Comparison of ENCODE assay signal across 19 cellular contexts in genomic region chr2:137165968-137166367, GRCh38.
DNase-seq lines count a peak whose midpoint lies in the region; FAIRE-seq and TF ChIP-seq lines count a peak whose summit lies in the region.
"Had no signal": no experiment of that assay in that cellular context is flagged by ENCODE, and none has a peak within 500 bp of the region (broad histone marks: within the 10 kb centered on the region; RNA-seq: fewer than 3 reads in every experiment).

No MANE protein-coding gene starts in this region.

- no peaks in the 10 kb centered on the region for H3K4me1 Mint-ChIP-seq in immature natural killer cell
- H3K4me1 Mint-ChIP-seq: CD4-positive, alpha-beta memory T cell; GM23338; H9 had no signal

- no peak overlapping the region for H3K4me3 Mint-ChIP-seq in immature natural killer cell
- H3K4me3 Mint-ChIP-seq: CD4-positive, alpha-beta memory T cell; GM23338; H9 had no signal

- H3K9me3 Mint-ChIP-seq in immature natural killer cell = peaks cover 6 to 29% (median 13%) of the 10 kb centered on the region in 6 donors
- H3K9me3 Mint-ChIP-seq: H9 had no signal

- H3K27me3 ChIP-seq in mammary epithelial cell (ENCODE audit: insufficient read depth, low read length) (no peaks in the 10 kb centered on the region), keratinocyte (ENCODE audit: control insufficient read depth, extremely low read depth, insufficient read depth, low read length) (no peaks in the 10 kb centered on the region)

- H3K79me2 ChIP-seq in mammary epithelial cell (ENCODE audit: insufficient read depth, low read length) (no peaks in the 10 kb centered on the region), keratinocyte (ENCODE audit: control insufficient read depth, insufficient read depth, low read length) (no peaks in the 10 kb centered on the region)

- H3K36me3 ChIP-seq in mammary epithelial cell (ENCODE audit: insufficient read depth, low read length) (no peaks in the 10 kb centered on the region), keratinocyte (ENCODE audit: control insufficient read depth in 2 of 2, extremely low read depth in 1 of 2, insufficient read depth in 2 of 2, low read length in 2 of 2) (no peaks in the 10 kb centered on the region)

- dilution Hi-C loops in mammary epithelial cell (cut with HindIII; ENCODE audit: low sequenced_read_pairs) = no loop called here
- dilution Hi-C loops in keratinocyte (cut with MboI; ENCODE audit: extremely low pct_ligation_motif_present, low sequenced_read_pairs) = no loop called here

- H3K9me3 ChIP-seq in mammary epithelial cell (replicated peaks; ENCODE audit: insufficient read depth, low read length) = no peaks in the 10 kb centered on the region
- H3K9me3 ChIP-seq in keratinocyte (ENCODE audit: control insufficient read depth, low read depth, low read length) = no peaks in the 10 kb centered on the region

- H3K27ac ChIP-seq in RWPE1 (no peak overlapping the region), mammary epithelial cell (ENCODE audit: insufficient read depth, low read depth, low read length) (no peak overlapping the region), epithelial cell of prostate (peak overlapping the region; percentile 18), keratinocyte (ENCODE audit: control insufficient read depth, insufficient read depth, low read length) (no peak overlapping the region)

- peaks cover 0 to 3% (median 0%) of the 10 kb centered on the region in 3 donors for H3K36me3 Mint-ChIP-seq in immature natural killer cell
- H3K36me3 Mint-ChIP-seq: CD4-positive, alpha-beta memory T cell had no signal

- H4K20me1 ChIP-seq in mammary epithelial cell (ENCODE audit: insufficient read depth, low read length) = no peaks in the 10 kb centered on the region
- no peaks in the 10 kb centered on the region for H4K20me1 ChIP-seq in keratinocyte (ENCODE audit: control insufficient read depth, extremely low read depth, insufficient read depth, low read length)

- 58% methylated on average over 4 of the region's 4 CpGs for WGBS in mammary epithelial cell (ENCODE audit: low coverage, missing lambda C conversion rate)

- no peak overlapping the region for H3K4me3 ChIP-seq in mammary epithelial cell (replicated peaks in 1 of 3; ENCODE audit: insufficient read depth in 1 of 3, low read depth in 2 of 3, low read length in 3 of 3)
- H3K4me3 ChIP-seq in keratinocyte (ENCODE audit: control insufficient read depth in 2 of 3, extremely low read depth in 1 of 3, insufficient read depth in 2 of 3, low read depth in 1 of 3, low read length in 3 of 3) = no peak overlapping the region
- H3K4me3 ChIP-seq: GM23338 had no signal

- FAIRE-seq in keratinocyte (lab: Jason Lieb, UNC) = peak; percentile 82
- FAIRE-seq: GM12891, GM18507 had no signal

- H3K9ac ChIP-seq in mammary epithelial cell (ENCODE audit: insufficient read depth, low read length) (no peak overlapping the region), keratinocyte (ENCODE audit: control insufficient read depth, extremely low read depth, insufficient read depth, low read length) (no peak overlapping the region)

- intact Hi-C loops in mammary epithelial cell (cut with micrococcal nuclease) = loop anchor here (5.0 to 10.0 kb wide), 2 partner anchors 86 to 299 kb away; no protein-coding TSS in a partner anchor

- in situ Hi-C loops in mammary epithelial cell (cut with MboI; ENCODE audit: low sequenced_read_pairs in 2 of 2) = no loop called here

- H3K27ac Mint-ChIP-seq in immature natural killer cell = no peak overlapping the region
- H3K27ac Mint-ChIP-seq: GM23338, H9 had no signal

- peak; percentile 34 for DNase-seq in RWPE1 (ENCODE audit: low spot score)
- peak; percentile 65 for DNase-seq in mammary epithelial cell
- DNase-seq in epithelial cell of prostate (ENCODE audit: low read depth, low spot score) = no peak
- peak; percentile 45 for DNase-seq in keratinocyte (ENCODE audit: low read depth, low spot score)
- no peak for DNase-seq in NCI-H2107 treated with DMSO at 0.1 percent for 48 hours (lab: John Stamatoyannopoulos, UW; ENCODE audit: unreplicated experiment)
- DNase-seq in activated naive CD4-positive, alpha-beta T cell treated with Interleukin-2 at 50 U/mL for 16 hours = no peak
- no peak for DNase-seq in activated CD4-positive, alpha-beta T cell treated with anti-CD3 and anti-CD28 coated beads for 4 hours
- DNase-seq in immature natural killer cell = no peak
- DNase-seq: C1 segment of cervical spinal cord; Calu3; CD4-positive, alpha-beta memory T cell; COR-L47; DMS53; DMS79 treated with DMSO at 0.1 percent for 48 hours; GF-D8; H9 had no signal

- H3K4me1 ChIP-seq in mammary epithelial cell (ENCODE audit: insufficient read depth, low read length) (peaks cover 31% of the 10 kb centered on the region), keratinocyte (ENCODE audit: control insufficient read depth, extremely low read depth, insufficient read depth, low read length) (peaks cover 34% of the 10 kb centered on the region)

- CTCF ChIA-PET in RWPE1 (lab: Yijun Ruan, JAX) (no interaction called here), mammary epithelial cell (lab: Charles Lee; ENCODE audit: low non-redundant PET) (no interaction called here)

- no peak for TF ChIP-seq CTCF in RWPE1 (conservative IDR thresholded peaks at IDR 0.05; ENCODE audit: low read depth)
- no peak for TF ChIP-seq CTCF in mammary epithelial cell (conservative IDR thresholded peaks at IDR 0.05 in 1 of 2, IDR thresholded peaks at IDR 0.05 in 1 of 2; ENCODE audit: extremely low read depth in 1 of 2, insufficient read depth in 1 of 2, low read depth in 1 of 2, low read length in 2 of 2)
- no peak for TF ChIP-seq CTCF in keratinocyte (optimal IDR thresholded peaks at IDR 0.05 in 1 of 3, IDR thresholded peaks at IDR 0.05 in 1 of 3, conservative IDR thresholded peaks at IDR 0.05 in 1 of 3; ENCODE audit: extremely low read depth in 1 of 3, insufficient read depth in 2 of 3, low read length in 3 of 3)

- H3K4me2 ChIP-seq in mammary epithelial cell (ENCODE audit: insufficient read depth, low read depth, low read length) (no peak overlapping the region), keratinocyte (ENCODE audit: control insufficient read depth, extremely low read depth, insufficient read depth, low read depth, low read length) (peak overlapping the region; percentile 29)
- H3K4me2 ChIP-seq: GM23338 had no signal

- H3K27me3 Mint-ChIP-seq in immature natural killer cell (ENCODE audit: low read depth in 3 of 3) = peaks cover 0 to 2% (median 0%) of the 10 kb centered on the region in 3 donors

- POLR2A ChIA-PET in RWPE1 (lab: Yijun Ruan, JAX; ENCODE audit: low non-redundant PET) = no interaction called here

- H3K9me1 ChIP-seq in keratinocyte (ENCODE audit: control insufficient read depth, extremely low read depth, insufficient read depth, low read length) = peaks cover 2% of the 10 kb centered on the region

- H2AFZ ChIP-seq in mammary epithelial cell (ENCODE audit: low read depth, low read length) (no peak overlapping the region), keratinocyte (ENCODE audit: control insufficient read depth, low read length) (no peak overlapping the region)
- H2AFZ ChIP-seq: GM23338 had no signal

- BruUV-seq in mammary epithelial cell (replicated peaks; lab: Mats Ljungman, UMichigan) = no TSS peak

Comparison
In these comparisons a context has a peak if more than half of its experiments do, and no peak if none do; other contexts are left out.
1. DNase-seq: peak in RWPE1 (single experiment), mammary epithelial cell (single experiment) and keratinocyte (single experiment); none in epithelial cell of prostate (single experiment), NCI-H2107 treated with DMSO at 0.1 percent for 48 hours (single experiment), activated naive CD4-positive, alpha-beta T cell treated with Interleukin-2 at 50 U/mL for 16 hours (single experiment), activated CD4-positive, alpha-beta T cell treated with anti-CD3 and anti-CD28 coated beads for 4 hours (0 of 2) and immature natural killer cell (0 of 3).